ENCODE assay signal across 10 cellular contexts in genomic region chr3:138947303-138948121, GRCh38. TPM values are rescaled to one million over a fixed set of nuclear protein-coding genes. Genes with fewer than 3 reads are reported as not detected.
DNase-seq lines count a peak whose midpoint lies in the region; ATAC-seq and TF ChIP-seq lines count a peak whose summit lies in the region.
"Had no signal": no experiment of that assay in that cellular context is flagged by ENCODE, and none has a peak within 500 bp of the region (broad histone marks: within the 10 kb centered on the region; RNA-seq: fewer than 3 reads in every experiment).

No MANE protein-coding gene starts in this region.

- no peak for ATAC-seq in activated T-helper 17 cell treated with anti-CD3 and anti-CD28 coated beads, Interleukin-2, amount 50 U/mL, for 72 hours (replicated peaks)
- ATAC-seq in stimulated activated effector memory CD8-positive, alpha-beta T cell treated with anti-CD3 and anti-CD28 coated beads, Interleukin-12 subunit alpha, Interleukin-12 subunit beta, amount 100 ng/mL, for 72 hours, result no peak

- in situ Hi-C loops in GM13977 (cut with MboI; ENCODE audit: low pct_unique_long_range_greater_than_20kb, low sequenced_read_pairs, unreplicated experiment), result loop anchor here (25.0 kb wide), 2 partner anchors 365 to 485 kb away; no protein-coding TSS in a partner anchor

- H3K27me3 ChIP-seq in iPS-20b (ENCODE audit: insufficient read depth, low read length), result peaks cover 100% of the 10 kb centered on the region

- no peak overlapping the region for H3K27ac ChIP-seq in iPS-20b (ENCODE audit: low read length)

- DNase-seq in T-helper 1 cell (no peak), globus pallidus (ENCODE audit: low spot score) (no peak), GM13977 (ENCODE audit: low spot score) (no peak), RKO (ENCODE audit: low spot score) (no peak)
- no peak for DNase-seq in stimulated activated effector memory CD8-positive, alpha-beta T cell treated with anti-CD3 and anti-CD28 coated beads, Interleukin-12 subunit alpha, Interleukin-12 subunit beta, amount 100 ng/mL, for 72 hours (ENCODE audit: low spot score in 2 of 2)
- DNase-seq: AML-193, foreskin melanocyte had no signal

- H3K27ac Mint-ChIP-seq in T-helper 1 cell treated with Interleukin-12 subunit alpha and Interleukin-12 subunit beta and Interleukin-4 antibody, amounts not matched to agents 30 μg/mL and 1 μg/mL, for 36 hours, result peak overlapping the region; percentile 9
- H3K27ac Mint-ChIP-seq in activated T-helper 17 cell treated with anti-CD3 and anti-CD28 coated beads, Interleukin-2, amount 50 U/mL, for 72 hours, result no peak overlapping the region
- no peak overlapping the region for H3K27ac Mint-ChIP-seq in stimulated activated effector memory CD8-positive, alpha-beta T cell treated with anti-CD3 and anti-CD28 coated beads, Interleukin-12 subunit alpha, Interleukin-12 subunit beta, amount 100 ng/mL, for 72 hours

- H3K4me1 Mint-ChIP-seq in T-helper 1 cell treated with Interleukin-12 subunit alpha and Interleukin-12 subunit beta and Interleukin-4 antibody, amounts not matched to agents 30 μg/mL and 1 μg/mL, for 36 hours (ENCODE audit: low read depth), result peaks cover 30% of the 10 kb centered on the region
- peaks cover 10% of the 10 kb centered on the region for H3K4me1 Mint-ChIP-seq in activated T-helper 17 cell treated with anti-CD3 and anti-CD28 coated beads, Interleukin-2, amount 50 U/mL, for 72 hours
- peaks cover 50% of the 10 kb centered on the region for H3K4me1 Mint-ChIP-seq in stimulated activated effector memory CD8-positive, alpha-beta T cell treated with anti-CD3 and anti-CD28 coated beads, Interleukin-12 subunit alpha, Interleukin-12 subunit beta, amount 100 ng/mL, for 72 hours

- H3K9me3 ChIP-seq in iPS-20b (ENCODE audit: insufficient read depth, low read depth, low read length), result no peaks in the 10 kb centered on the region

- no peaks in the 10 kb centered on the region for H3K9me3 Mint-ChIP-seq in T-helper 1 cell treated with Interleukin-12 subunit alpha and Interleukin-12 subunit beta and Interleukin-4 antibody, amounts not matched to agents 30 μg/mL and 1 μg/mL, for 36 hours
- H3K9me3 Mint-ChIP-seq in activated T-helper 17 cell treated with anti-CD3 and anti-CD28 coated beads, Interleukin-2, amount 50 U/mL, for 72 hours, result no peaks in the 10 kb centered on the region
- no peaks in the 10 kb centered on the region for H3K9me3 Mint-ChIP-seq in stimulated activated effector memory CD8-positive, alpha-beta T cell treated with anti-CD3 and anti-CD28 coated beads, Interleukin-12 subunit alpha, Interleukin-12 subunit beta, amount 100 ng/mL, for 72 hours

- H3K27me3 Mint-ChIP-seq in T-helper 1 cell treated with Interleukin-12 subunit alpha and Interleukin-12 subunit beta and Interleukin-4 antibody, amounts not matched to agents 30 μg/mL and 1 μg/mL, for 36 hours (ENCODE audit: low read depth), result peaks cover 80% of the 10 kb centered on the region
- peaks cover 57% of the 10 kb centered on the region for H3K27me3 Mint-ChIP-seq in activated T-helper 17 cell treated with anti-CD3 and anti-CD28 coated beads, Interleukin-2, amount 50 U/mL, for 72 hours

- no peak overlapping the region for H3K4me3 Mint-ChIP-seq in T-helper 1 cell treated with Interleukin-12 subunit alpha and Interleukin-12 subunit beta and Interleukin-4 antibody, amounts not matched to agents 30 μg/mL and 1 μg/mL, for 36 hours
- peak overlapping the region; percentile 57 for H3K4me3 Mint-ChIP-seq in activated T-helper 17 cell treated with anti-CD3 and anti-CD28 coated beads, Interleukin-2, amount 50 U/mL, for 72 hours
- peak overlapping the region; percentile 82 for H3K4me3 Mint-ChIP-seq in stimulated activated effector memory CD8-positive, alpha-beta T cell treated with anti-CD3 and anti-CD28 coated beads, Interleukin-12 subunit alpha, Interleukin-12 subunit beta, amount 100 ng/mL, for 72 hours

- peak overlapping the region; percentile 27; the same call in 1 of the 2 replicates for H3K9ac ChIP-seq in iPS-20b (ENCODE audit: low read depth, low read length)

- peaks cover 33% of the 10 kb centered on the region for H3K4me1 ChIP-seq in iPS-20b (ENCODE audit: insufficient read depth, low read length)

- H3K36me3 Mint-ChIP-seq in T-helper 1 cell treated with Interleukin-12 subunit alpha and Interleukin-12 subunit beta and Interleukin-4 antibody, amounts not matched to agents 30 μg/mL and 1 μg/mL, for 36 hours (ENCODE audit: low read depth), result peaks cover 5% of the 10 kb centered on the region
- peaks cover 7% of the 10 kb centered on the region for H3K36me3 Mint-ChIP-seq in activated T-helper 17 cell treated with anti-CD3 and anti-CD28 coated beads, Interleukin-2, amount 50 U/mL, for 72 hours (ENCODE audit: low read depth)
- H3K36me3 Mint-ChIP-seq in stimulated activated effector memory CD8-positive, alpha-beta T cell treated with anti-CD3 and anti-CD28 coated beads, Interleukin-12 subunit alpha, Interleukin-12 subunit beta, amount 100 ng/mL, for 72 hours, result peaks cover 7% of the 10 kb centered on the region

- H3K36me3 ChIP-seq in iPS-20b (ENCODE audit: insufficient read depth, low read depth, low read length), result no peaks in the 10 kb centered on the region

- TF ChIP-seq CTCF in GM13977 (IDR thresholded peaks at IDR 0.05; ENCODE audit: extremely low read depth, insufficient read depth, missing control alignments), result no peak

- peak overlapping the region; percentile 63; the same call in 1 of the 2 replicates for H3K4me3 ChIP-seq in iPS-20b (ENCODE audit: low read length)

RNA-seq across cellular contexts. Expression of gene FOXL2NB, which starts 0.5 kb away (rescaled TPM):
- total RNA-seq in activated T-helper 17 cell treated with anti-CD3 and anti-CD28 coated beads, Interleukin-2, amount 50 U/mL, for 72 hours, result not detected

RNA-seq across cellular contexts. Expression of gene FOXL2, which starts 0.6 kb away (rescaled TPM):
- total RNA-seq in activated T-helper 17 cell treated with anti-CD3 and anti-CD28 coated beads, Interleukin-2, amount 50 U/mL, for 72 hours, result not detected

RNA-seq across cellular contexts. Expression of gene PRR23A, which starts 58.6 kb away (rescaled TPM):
- not detected for total RNA-seq in activated T-helper 17 cell treated with anti-CD3 and anti-CD28 coated beads, Interleukin-2, amount 50 U/mL, for 72 hours
